Comparison of ENCODE assay signal across 1 cellular context in the genomic region with DNA sequence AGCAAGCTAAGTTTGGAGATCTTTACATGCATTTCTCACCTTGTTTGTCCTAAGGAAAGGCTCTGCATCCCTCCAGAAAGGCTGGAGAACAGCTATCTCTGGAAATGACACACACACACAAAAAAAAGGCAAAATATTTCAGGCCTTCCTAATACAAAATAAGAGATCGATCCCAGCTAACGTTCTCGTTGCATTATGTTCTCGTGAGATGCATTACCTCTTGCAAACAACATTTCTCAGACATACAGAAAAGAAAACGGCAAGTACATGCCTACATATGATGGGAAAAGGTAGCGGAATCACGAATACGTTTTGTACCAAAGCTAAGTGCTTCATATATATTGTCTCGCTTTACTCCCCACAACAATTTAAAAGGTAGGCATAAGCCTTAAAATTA.
TF ChIP-seq lines count a peak whose summit lies in the region.

No MANE protein-coding gene starts in this region.

TF ChIP-seq in GM12878, 131 proteins besides CTCF, POLR2A, EP300 and RAD21 (continued from another document):
- TF ChIP-seq, protein P1, sequence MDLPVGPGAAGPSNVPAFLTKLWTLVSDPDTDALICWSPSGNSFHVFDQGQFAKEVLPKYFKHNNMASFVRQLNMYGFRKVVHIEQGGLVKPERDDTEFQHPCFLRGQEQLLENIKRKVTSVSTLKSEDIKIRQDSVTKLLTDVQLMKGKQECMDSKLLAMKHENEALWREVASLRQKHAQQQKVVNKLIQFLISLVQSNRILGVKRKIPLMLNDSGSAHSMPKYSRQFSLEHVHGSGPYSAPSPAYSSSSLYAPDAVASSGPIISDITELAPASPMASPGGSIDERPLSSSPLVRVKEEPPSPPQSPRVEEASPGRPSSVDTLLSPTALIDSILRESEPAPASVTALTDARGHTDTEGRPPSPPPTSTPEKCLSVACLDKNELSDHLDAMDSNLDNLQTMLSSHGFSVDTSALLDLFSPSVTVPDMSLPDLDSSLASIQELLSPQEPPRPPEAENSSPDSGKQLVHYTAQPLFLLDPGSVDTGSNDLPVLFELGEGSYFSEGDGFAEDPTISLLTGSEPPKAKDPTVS (IDR thresholded peaks at IDR 0.05; ENCODE audit: low read depth, low read length), result no peak
- no peak for TF ChIP-seq NFYA (IDR thresholded peaks at IDR 0.05; ENCODE audit: borderline replicate concordance, low read depth, low read length)
- TF ChIP-seq SP1 (IDR thresholded peaks at IDR 0.05; ENCODE audit: low read depth, low read length), result no peak
- no peak for TF ChIP-seq CHD1 (IDR thresholded peaks at IDR 0.05; ENCODE audit: low read depth, low read length)
- no peak for TF ChIP-seq NR2C2 (IDR thresholded peaks at IDR 0.05; ENCODE audit: borderline replicate concordance, control insufficient read depth, insufficient read length, low read depth)
- TF ChIP-seq STAT1 (conservative IDR thresholded peaks at IDR 0.05), result no peak
- no peak for TF ChIP-seq SMARCA5 (IDR thresholded peaks at IDR 0.05)
- no peak for TF ChIP-seq MTA2 (IDR thresholded peaks at IDR 0.05; ENCODE audit: low read depth)
- TF ChIP-seq MYB (IDR thresholded peaks at IDR 0.05; ENCODE audit: borderline replicate concordance, low read depth, low read length), result no peak
- TF ChIP-seq ZNF274 (IDR thresholded peaks at IDR 0.05; ENCODE audit: insufficient read depth, insufficient read length), result no peak
- TF ChIP-seq, protein P2, sequence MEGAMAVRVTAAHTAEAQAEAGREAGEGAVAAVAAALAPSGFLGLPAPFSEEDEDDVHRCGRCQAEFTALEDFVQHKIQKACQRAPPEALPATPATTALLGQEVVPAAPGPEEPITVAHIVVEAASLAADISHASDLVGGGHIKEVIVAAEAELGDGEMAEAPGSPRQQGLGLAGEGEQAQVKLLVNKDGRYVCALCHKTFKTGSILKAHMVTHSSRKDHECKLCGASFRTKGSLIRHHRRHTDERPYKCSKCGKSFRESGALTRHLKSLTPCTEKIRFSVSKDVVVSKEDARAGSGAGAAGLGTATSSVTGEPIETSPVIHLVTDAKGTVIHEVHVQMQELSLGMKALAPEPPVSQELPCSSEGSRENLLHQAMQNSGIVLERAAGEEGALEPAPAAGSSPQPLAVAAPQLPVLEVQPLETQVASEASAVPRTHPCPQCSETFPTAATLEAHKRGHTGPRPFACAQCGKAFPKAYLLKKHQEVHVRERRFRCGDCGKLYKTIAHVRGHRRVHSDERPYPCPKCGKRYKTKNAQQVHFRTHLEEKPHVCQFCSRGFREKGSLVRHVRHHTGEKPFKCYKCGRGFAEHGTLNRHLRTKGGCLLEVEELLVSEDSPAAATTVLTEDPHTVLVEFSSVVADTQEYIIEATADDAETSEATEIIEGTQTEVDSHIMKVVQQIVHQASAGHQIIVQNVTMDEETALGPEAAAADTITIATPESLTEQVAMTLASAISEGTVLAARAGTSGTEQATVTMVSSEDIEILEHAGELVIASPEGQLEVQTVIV (IDR thresholded peaks at IDR 0.05; ENCODE audit: borderline replicate concordance, partially characterized antibody), result no peak
- TF ChIP-seq, protein P3, sequence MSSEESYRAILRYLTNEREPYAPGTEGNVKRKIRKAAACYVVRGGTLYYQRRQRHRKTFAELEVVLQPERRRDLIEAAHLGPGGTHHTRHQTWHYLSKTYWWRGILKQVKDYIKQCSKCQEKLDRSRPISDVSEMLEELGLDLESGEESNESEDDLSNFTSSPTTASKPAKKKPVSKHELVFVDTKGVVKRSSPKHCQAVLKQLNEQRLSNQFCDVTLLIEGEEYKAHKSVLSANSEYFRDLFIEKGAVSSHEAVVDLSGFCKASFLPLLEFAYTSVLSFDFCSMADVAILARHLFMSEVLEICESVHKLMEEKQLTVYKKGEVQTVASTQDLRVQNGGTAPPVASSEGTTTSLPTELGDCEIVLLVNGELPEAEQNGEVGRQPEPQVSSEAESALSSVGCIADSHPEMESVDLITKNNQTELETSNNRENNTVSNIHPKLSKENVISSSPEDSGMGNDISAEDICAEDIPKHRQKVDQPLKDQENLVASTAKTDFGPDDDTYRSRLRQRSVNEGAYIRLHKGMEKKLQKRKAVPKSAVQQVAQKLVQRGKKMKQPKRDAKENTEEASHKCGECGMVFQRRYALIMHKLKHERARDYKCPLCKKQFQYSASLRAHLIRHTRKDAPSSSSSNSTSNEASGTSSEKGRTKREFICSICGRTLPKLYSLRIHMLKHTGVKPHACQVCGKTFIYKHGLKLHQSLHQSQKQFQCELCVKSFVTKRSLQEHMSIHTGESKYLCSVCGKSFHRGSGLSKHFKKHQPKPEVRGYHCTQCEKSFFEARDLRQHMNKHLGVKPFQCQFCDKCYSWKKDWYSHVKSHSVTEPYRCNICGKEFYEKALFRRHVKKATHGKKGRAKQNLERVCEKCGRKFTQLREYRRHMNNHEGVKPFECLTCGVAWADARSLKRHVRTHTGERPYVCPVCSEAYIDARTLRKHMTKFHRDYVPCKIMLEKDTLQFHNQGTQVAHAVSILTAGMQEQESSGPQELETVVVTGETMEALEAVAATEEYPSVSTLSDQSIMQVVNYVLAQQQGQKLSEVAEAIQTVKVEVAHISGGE (CRISPR knock-in tag; IDR thresholded peaks at IDR 0.05), result no peak
- TF ChIP-seq RCOR1 (conservative IDR thresholded peaks at IDR 0.05; ENCODE audit: low read depth, low read length), result no peak
